16 cellular contexts compared by ENCODE assay signal in genomic region chr3:9214599-9214998, GRCh38. TPM values are rescaled to one million over a fixed set of nuclear protein-coding genes. Genes with fewer than 3 reads are reported as not detected.
A peak's percentile ranks its signal among the peaks of the same experiment; 100 is the strongest.
DNase-seq lines count a peak whose midpoint lies in the region; ATAC-seq, FAIRE-seq and TF ChIP-seq lines count a peak whose summit lies in the region.
"Had no signal": no experiment of that assay in that cellular context is flagged by ENCODE, and none has a peak within 500 bp of the region (broad histone marks: within the 10 kb centered on the region; RNA-seq: fewer than 3 reads in every experiment).

No MANE protein-coding gene starts in this region.

- H3K27me3 ChIP-seq in RWPE2 (ENCODE audit: insufficient read depth, poor library complexity, severe bottlenecking), result no peaks in the 10 kb centered on the region

- H3K9ac ChIP-seq in kidney (ENCODE audit: low read length in 2 of 2), result no peak overlapping the region

- no peak for FAIRE-seq in kidney (lab: Jason Lieb, UNC)

- TF ChIP-seq CTCF in RWPE2 (IDR thresholded peaks at IDR 0.05; ENCODE audit: poor library complexity, severe bottlenecking) (no peak), kidney (IDR thresholded peaks at IDR 0.05; ENCODE audit: borderline replicate concordance, extremely low read depth, insufficient read depth) (no peak)

- intact Hi-C loops in sciatic nerve (cut with DNase I) (no loop called here), kidney (cut with DNase I) (no loop called here)

- no peaks in the 10 kb centered on the region for H3K36me3 ChIP-seq in RWPE2 (ENCODE audit: low read depth)
- H3K36me3 ChIP-seq in kidney (ENCODE audit: control insufficient read depth in 1 of 2, insufficient read depth in 2 of 2, low read length in 2 of 2), result no peaks in the 10 kb centered on the region

- H3K9me3 ChIP-seq in RWPE2 (ENCODE audit: severe bottlenecking) (no peaks in the 10 kb centered on the region), kidney (ENCODE audit: control insufficient read depth in 1 of 2, low read length in 2 of 2) (no peaks in the 10 kb centered on the region)

- H3K27ac ChIP-seq in RWPE2 (ENCODE audit: poor library complexity, severe bottlenecking) (peak overlapping the region; percentile 44), kidney (ENCODE audit: low read depth in 2 of 2, low read length in 2 of 2) (no peak overlapping the region)
- H3K27ac ChIP-seq: 22Rv1 had no signal

- ATAC-seq in RWPE2 (ENCODE audit: low read depth) (peak; percentile 93), sciatic nerve (peak; percentile 81)
- ATAC-seq: esophagus mucosa, T-cell had no signal

- peak; percentile 32 for DNase-seq in DMS 273 (lab: John Stamatoyannopoulos, UW; ENCODE audit: unreplicated experiment)
- no peak for DNase-seq in DMS 273 treated with DMSO at 0.1 percent for 48 hours (lab: John Stamatoyannopoulos, UW)
- DNase-seq in RWPE2 (ENCODE audit: low spot score), result no peak
- DNase-seq in fibroblast of the conjunctiva (ENCODE audit: low read depth), result peak; percentile 38
- DNase-seq in sciatic nerve (ENCODE audit: low spot score), result no peak
- no peak for DNase-seq in effector CD8-positive, alpha-beta T cell (lab: John Stamatoyannopoulos, UW)
- no peak for DNase-seq in NCI-H1092 (lab: John Stamatoyannopoulos, UW)
- no peak for DNase-seq in kidney
- DNase-seq: activated CD4-positive, alpha-beta T cell treated with anti-CD3 and anti-CD28 coated beads for 1 hour; caudate nucleus; DMS153; KBM-7; NCI-H2029 treated with DMSO at 0.1 percent for 48 hours; T-cell had no signal

- no peak overlapping the region for H3K4me3 ChIP-seq in RWPE2 (ENCODE audit: severe bottlenecking)
- no peak overlapping the region for H3K4me3 ChIP-seq in kidney (ENCODE audit: low read length in 2 of 2)

- H3K4me1 ChIP-seq in RWPE2 (ENCODE audit: insufficient read depth, poor library complexity, severe bottlenecking) (peaks cover 14% of the 10 kb centered on the region), kidney (ENCODE audit: control insufficient read depth in 1 of 2, insufficient read depth in 1 of 2, low read depth in 1 of 2, low read length in 2 of 2) (no peaks in the 10 kb centered on the region)

RNA-seq across cellular contexts. Expression of gene SRGAP3, which starts 34.8 kb away (rescaled TPM):
- total RNA-seq in sciatic nerve (14.4 TPM), kidney (24.3 TPM)
- 4.1 TPM for polyA plus RNA-seq in kidney (ENCODE audit: insufficient read depth, low read depth, low replicate concordance)

Comparison
In these comparisons a context has a peak if more than half of its experiments do, and no peak if none do; other contexts are left out.
1. DNase-seq: peak in DMS 273 (single experiment) and fibroblast of the conjunctiva (single experiment); none in DMS 273 treated with DMSO at 0.1 percent for 48 hours (single experiment), RWPE2 (single experiment), sciatic nerve (single experiment), effector CD8-positive, alpha-beta T cell (single experiment), NCI-H1092 (single experiment) and kidney (single experiment).